ENCODE assay signal across 1 cellular context in genomic region chr4:168039593-168039992, GRCh38.
TF ChIP-seq lines count a peak whose summit lies in the region.

No MANE protein-coding gene starts in this region.

TF ChIP-seq in GM23338, 12 proteins besides CTCF, POLR2A, EP300 and RAD21 (continued from another document):
- TF ChIP-seq ZNF462 (CRISPR knock-in tag; IDR thresholded peaks at IDR 0.05), result no peak
- TF ChIP-seq POLR2AphosphoS5 (IDR thresholded peaks at IDR 0.05; ENCODE audit: low read depth), result no peak
- TF ChIP-seq REST (IDR thresholded peaks at IDR 0.05; ENCODE audit: unreplicated experiment), result no peak
- no peak for TF ChIP-seq EZH2phosphoT487 (IDR thresholded peaks at IDR 0.05; ENCODE audit: unreplicated experiment)
- TF ChIP-seq CREB1 (CRISPR knock-in tag; IDR thresholded peaks at IDR 0.05; ENCODE audit: low read depth), result no peak
